1 cellular context compared by ENCODE assay signal in the genomic region with DNA sequence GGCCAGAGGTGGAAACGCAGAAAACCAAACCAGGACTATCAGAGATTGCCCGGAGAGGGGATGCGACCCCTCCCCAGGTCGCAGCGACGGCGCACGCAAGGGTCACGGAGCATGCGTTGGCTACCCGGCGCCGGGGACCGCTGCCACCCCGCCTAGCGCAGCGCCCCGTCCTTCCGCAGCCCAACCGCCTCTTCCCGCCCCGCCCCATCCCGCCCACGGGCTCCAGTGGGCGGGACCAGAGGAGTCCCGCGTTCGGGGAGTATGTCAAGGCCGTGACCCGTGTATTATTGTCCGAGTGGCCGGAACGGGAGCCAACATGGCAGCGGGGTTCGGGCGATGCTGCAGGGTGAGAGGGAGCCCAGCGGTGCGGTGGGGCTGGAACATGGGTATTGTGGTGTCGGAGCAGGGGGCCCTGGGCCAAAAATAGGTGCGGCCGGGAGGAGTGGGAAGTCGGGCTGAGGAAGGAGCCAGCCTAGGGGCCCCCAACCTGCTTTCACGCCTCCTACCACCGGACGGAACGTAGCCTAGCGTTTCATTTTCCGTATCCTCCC.
A peak's percentile ranks its signal among the peaks of the same experiment; 100 is the strongest.
TF ChIP-seq lines count a peak whose summit lies in the region.

TSS of gene ACADM (plus strand) at position 238 of the 551 bp plus-strand sequence. CDS start at position 317, 79 bp downstream.

TF ChIP-seq in K562, 482 proteins besides CTCF, POLR2A, EP300 and RAD21 (continued from another document and continues in another):
- TF ChIP-seq E4F1 (CRISPR knock-in tag; IDR thresholded peaks at IDR 0.05; ENCODE audit: borderline replicate concordance) (no peak), SPI1 (IDR thresholded peaks at IDR 0.05; ENCODE audit: borderline replicate concordance, low read depth, low read length) (no peak), ARID3A (IDR thresholded peaks at IDR 0.05; ENCODE audit: borderline replicate concordance, low read depth, low read length) (0 out of 2 replicates have a peak, but pooled peaks have one; percentile 32), MECOM (CRISPR knock-in tag; IDR thresholded peaks at IDR 0.05) (no peak), ZFX (CRISPR knock-in tag; IDR thresholded peaks at IDR 0.05) (peak; percentile 83), KAT7 (CRISPR knock-in tag; IDR thresholded peaks at IDR 0.05; ENCODE audit: borderline replicate concordance) (no peak; the same call in 1 of the 2 replicates), CTBP1 (IDR thresholded peaks at IDR 0.05; ENCODE audit: borderline replicate concordance) (peak; percentile 58), U2AF1 (optimal IDR thresholded peaks at IDR 0.05; ENCODE audit: low read depth, low read length) (no peak), HLTF (IDR thresholded peaks at IDR 0.05) (peak; percentile 38; the same call in 1 of the 2 replicates), RBM22 (IDR thresholded peaks at IDR 0.05; ENCODE audit: low read depth, low read length, poor library complexity, severe bottlenecking) (peak; percentile 57), RBM14 (IDR thresholded peaks at IDR 0.05; ENCODE audit: borderline replicate concordance, insufficient read depth, low read depth, low read length) (no peak), GABPA (tag; conservative IDR thresholded peaks at IDR 0.05; ENCODE audit: low read depth) (0 out of 2 replicates have a peak, but pooled peaks have one; percentile 40), ZNF696 (CRISPR knock-in tag; conservative IDR thresholded peaks at IDR 0.05) (no peak), PURB (CRISPR knock-in tag; IDR thresholded peaks at IDR 0.05; ENCODE audit: low read depth) (no peak), RBFOX2 (IDR thresholded peaks at IDR 0.05; ENCODE audit: low read depth, low read length) (peak; percentile 99), HDAC6 (IDR thresholded peaks at IDR 0.05; ENCODE audit: low read depth, low read length) (peak; percentile 53; the same call in 1 of the 2 replicates), ZNF586 (CRISPR knock-in tag; conservative IDR thresholded peaks at IDR 0.05) (no peak), EGR1 (conservative IDR thresholded peaks at IDR 0.05) (peak; percentile 98), E2F3 (CRISPR knock-in tag; IDR thresholded peaks at IDR 0.05) (peak; percentile 48; the same call in 1 of the 2 replicates), CCNT2 (IDR thresholded peaks at IDR 0.05; ENCODE audit: borderline replicate concordance, extremely low read depth, insufficient read length, low read depth, low read length) (peak; percentile 95), SMAD1 (IDR thresholded peaks at IDR 0.05; ENCODE audit: low read depth, low read length, partially characterized antibody) (no peak), MYNN (IDR thresholded peaks at IDR 0.05) (0 out of 2 replicates have a peak, but pooled peaks have one; percentile 36), MYNN (CRISPR knock-in tag; IDR thresholded peaks at IDR 0.05) (no peak), TARDBP (IDR thresholded peaks at IDR 0.05) (peak; percentile 86), MYC (IDR thresholded peaks at IDR 0.05; ENCODE audit: low read depth, low read length) (peak; percentile 74), MYC (CRISPR knock-in tag; IDR thresholded peaks at IDR 0.05; ENCODE audit: borderline replicate concordance, low read depth) (no peak), GATAD2A (IDR thresholded peaks at IDR 0.05) (no peak), ZNF764 (CRISPR knock-in tag; IDR thresholded peaks at IDR 0.05; ENCODE audit: low read depth) (no peak), SAFB (IDR thresholded peaks at IDR 0.05; ENCODE audit: borderline replicate concordance, low read depth, low read length) (peak; percentile 78), CAMTA2 (CRISPR knock-in tag; conservative IDR thresholded peaks at IDR 0.05) (no peak), NR2C1 (IDR thresholded peaks at IDR 0.05) (peak; percentile 78), NR2C1 (tag; IDR thresholded peaks at IDR 0.05) (peak; percentile 62), CHD2 (IDR thresholded peaks at IDR 0.05; ENCODE audit: low read depth, low read length) (peak; percentile 25; the same call in 1 of the 2 replicates), ZNF780A (CRISPR knock-in tag; IDR thresholded peaks at IDR 0.05) (no peak)
- TF ChIP-seq, protein P1, sequence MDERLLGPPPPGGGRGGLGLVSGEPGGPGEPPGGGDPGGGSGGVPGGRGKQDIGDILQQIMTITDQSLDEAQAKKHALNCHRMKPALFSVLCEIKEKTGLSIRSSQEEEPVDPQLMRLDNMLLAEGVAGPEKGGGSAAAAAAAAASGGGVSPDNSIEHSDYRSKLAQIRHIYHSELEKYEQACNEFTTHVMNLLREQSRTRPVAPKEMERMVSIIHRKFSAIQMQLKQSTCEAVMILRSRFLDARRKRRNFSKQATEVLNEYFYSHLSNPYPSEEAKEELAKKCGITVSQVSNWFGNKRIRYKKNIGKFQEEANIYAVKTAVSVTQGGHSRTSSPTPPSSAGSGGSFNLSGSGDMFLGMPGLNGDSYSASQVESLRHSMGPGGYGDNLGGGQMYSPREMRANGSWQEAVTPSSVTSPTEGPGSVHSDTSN (CRISPR knock-in tag; IDR thresholded peaks at IDR 0.05; ENCODE audit: low read depth), result no peak
- TF ChIP-seq, protein P1 (tag; conservative IDR thresholded peaks at IDR 0.05; ENCODE audit: low read depth), result no peak
- TF ChIP-seq, protein P2, sequence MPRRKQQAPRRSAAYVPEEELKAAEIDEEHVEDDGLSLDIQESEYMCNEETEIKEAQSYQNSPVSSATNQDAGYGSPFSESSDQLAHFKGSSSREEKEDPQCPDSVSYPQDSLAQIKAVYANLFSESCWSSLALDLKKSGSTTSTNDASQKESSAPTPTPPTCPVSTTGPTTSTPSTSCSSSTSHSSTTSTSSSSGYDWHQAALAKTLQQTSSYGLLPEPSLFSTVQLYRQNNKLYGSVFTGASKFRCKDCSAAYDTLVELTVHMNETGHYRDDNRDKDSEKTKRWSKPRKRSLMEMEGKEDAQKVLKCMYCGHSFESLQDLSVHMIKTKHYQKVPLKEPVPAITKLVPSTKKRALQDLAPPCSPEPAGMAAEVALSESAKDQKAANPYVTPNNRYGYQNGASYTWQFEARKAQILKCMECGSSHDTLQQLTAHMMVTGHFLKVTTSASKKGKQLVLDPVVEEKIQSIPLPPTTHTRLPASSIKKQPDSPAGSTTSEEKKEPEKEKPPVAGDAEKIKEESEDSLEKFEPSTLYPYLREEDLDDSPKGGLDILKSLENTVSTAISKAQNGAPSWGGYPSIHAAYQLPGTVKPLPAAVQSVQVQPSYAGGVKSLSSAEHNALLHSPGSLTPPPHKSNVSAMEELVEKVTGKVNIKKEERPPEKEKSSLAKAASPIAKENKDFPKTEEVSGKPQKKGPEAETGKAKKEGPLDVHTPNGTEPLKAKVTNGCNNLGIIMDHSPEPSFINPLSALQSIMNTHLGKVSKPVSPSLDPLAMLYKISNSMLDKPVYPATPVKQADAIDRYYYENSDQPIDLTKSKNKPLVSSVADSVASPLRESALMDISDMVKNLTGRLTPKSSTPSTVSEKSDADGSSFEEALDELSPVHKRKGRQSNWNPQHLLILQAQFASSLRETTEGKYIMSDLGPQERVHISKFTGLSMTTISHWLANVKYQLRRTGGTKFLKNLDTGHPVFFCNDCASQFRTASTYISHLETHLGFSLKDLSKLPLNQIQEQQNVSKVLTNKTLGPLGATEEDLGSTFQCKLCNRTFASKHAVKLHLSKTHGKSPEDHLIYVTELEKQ (CRISPR knock-in tag; IDR thresholded peaks at IDR 0.05), result no peak
- TF ChIP-seq, protein P3, sequence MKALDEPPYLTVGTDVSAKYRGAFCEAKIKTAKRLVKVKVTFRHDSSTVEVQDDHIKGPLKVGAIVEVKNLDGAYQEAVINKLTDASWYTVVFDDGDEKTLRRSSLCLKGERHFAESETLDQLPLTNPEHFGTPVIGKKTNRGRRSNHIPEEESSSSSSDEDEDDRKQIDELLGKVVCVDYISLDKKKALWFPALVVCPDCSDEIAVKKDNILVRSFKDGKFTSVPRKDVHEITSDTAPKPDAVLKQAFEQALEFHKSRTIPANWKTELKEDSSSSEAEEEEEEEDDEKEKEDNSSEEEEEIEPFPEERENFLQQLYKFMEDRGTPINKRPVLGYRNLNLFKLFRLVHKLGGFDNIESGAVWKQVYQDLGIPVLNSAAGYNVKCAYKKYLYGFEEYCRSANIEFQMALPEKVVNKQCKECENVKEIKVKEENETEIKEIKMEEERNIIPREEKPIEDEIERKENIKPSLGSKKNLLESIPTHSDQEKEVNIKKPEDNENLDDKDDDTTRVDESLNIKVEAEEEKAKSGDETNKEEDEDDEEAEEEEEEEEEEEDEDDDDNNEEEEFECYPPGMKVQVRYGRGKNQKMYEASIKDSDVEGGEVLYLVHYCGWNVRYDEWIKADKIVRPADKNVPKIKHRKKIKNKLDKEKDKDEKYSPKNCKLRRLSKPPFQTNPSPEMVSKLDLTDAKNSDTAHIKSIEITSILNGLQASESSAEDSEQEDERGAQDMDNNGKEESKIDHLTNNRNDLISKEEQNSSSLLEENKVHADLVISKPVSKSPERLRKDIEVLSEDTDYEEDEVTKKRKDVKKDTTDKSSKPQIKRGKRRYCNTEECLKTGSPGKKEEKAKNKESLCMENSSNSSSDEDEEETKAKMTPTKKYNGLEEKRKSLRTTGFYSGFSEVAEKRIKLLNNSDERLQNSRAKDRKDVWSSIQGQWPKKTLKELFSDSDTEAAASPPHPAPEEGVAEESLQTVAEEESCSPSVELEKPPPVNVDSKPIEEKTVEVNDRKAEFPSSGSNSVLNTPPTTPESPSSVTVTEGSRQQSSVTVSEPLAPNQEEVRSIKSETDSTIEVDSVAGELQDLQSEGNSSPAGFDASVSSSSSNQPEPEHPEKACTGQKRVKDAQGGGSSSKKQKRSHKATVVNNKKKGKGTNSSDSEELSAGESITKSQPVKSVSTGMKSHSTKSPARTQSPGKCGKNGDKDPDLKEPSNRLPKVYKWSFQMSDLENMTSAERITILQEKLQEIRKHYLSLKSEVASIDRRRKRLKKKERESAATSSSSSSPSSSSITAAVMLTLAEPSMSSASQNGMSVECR (CRISPR knock-in tag; IDR thresholded peaks at IDR 0.05), result peak; percentile 75; the same call in 1 of the 2 replicates
